ENCODE assay signal across 8 cellular contexts in the genomic region with DNA sequence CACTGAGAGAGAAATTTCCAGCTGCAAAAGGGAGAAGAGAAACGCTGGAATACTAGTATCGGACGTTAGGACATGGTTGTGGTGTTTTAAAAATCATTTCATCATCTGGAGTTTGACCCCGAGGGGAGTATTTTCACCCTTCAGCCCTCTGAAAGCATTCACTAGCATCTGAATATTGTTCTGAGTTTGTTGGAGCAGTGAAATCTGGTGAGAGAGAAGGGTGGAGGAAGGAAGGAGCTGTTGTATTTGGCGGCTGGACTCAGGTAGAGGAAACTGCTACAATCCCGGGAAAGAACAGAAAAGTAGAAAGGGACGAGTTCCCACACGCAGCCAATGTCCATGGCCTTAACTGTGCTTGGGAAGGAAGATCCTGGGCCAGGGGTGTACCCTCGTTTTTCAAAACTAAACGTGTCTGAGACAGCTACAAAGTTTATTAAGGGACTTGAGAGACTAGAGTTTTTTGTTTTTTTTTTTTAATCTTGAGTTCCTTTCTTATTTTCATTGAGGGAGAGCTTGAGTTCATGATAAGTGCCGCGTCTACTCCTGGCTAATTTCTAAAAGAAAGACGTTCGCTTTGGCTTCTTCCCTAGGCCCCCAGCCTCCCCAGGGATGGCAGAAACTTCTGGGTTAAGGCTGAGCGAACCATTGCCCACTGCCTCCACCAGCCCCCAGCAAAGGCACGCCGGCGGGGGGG.
A peak's percentile ranks its signal among the peaks of the same experiment; 100 is the strongest.
DNase-seq lines count a peak whose midpoint lies in the region; ATAC-seq lines count a peak whose summit lies in the region.

No MANE protein-coding gene starts in this region.

- H3K36me3 ChIP-seq in SK-N-MC (ENCODE audit: insufficient read depth, low read length): peaks cover 25% of the 10 kb centered on the region
- no peaks in the 10 kb centered on the region for H3K36me3 ChIP-seq in endocrine pancreas (ENCODE audit: control insufficient read depth, insufficient read depth, low read length)
- peaks cover 17% of the 10 kb centered on the region in 2 donors for H3K36me3 ChIP-seq in muscle layer of duodenum (ENCODE audit: control insufficient read depth in 1 of 2, insufficient read depth in 2 of 2, low read length in 2 of 2)

- no peak for ATAC-seq in GM21381 (IDR thresholded peaks at IDR 0.05; ENCODE audit: unreplicated experiment)

- peaks cover 18% of the 10 kb centered on the region for H3K4me1 ChIP-seq in endocrine pancreas (ENCODE audit: control insufficient read depth, insufficient read depth, low read length)
- peaks cover 26 to 40% of the 10 kb centered on the region in 2 donors for H3K4me1 ChIP-seq in muscle layer of duodenum (ENCODE audit: control insufficient read depth in 1 of 2, insufficient read depth in 2 of 2, low read length in 2 of 2)

- H3K27ac ChIP-seq in SK-N-MC: peak overlapping the region; percentile 86
- peak overlapping the region; percentile 98 for H3K27ac ChIP-seq in muscle layer of duodenum (ENCODE audit: low read length)

- H3K4me3 ChIP-seq in SK-N-MC (peak overlapping the region; percentile 97), endocrine pancreas (ENCODE audit: control insufficient read depth, insufficient read depth, low read length) (peak overlapping the region; percentile 49), muscle layer of duodenum (ENCODE audit: low read depth in 1 of 2, low read length in 2 of 2) (peak overlapping the region; percentile 83 to 98)

- H3K9me3 ChIP-seq in SK-N-MC (ENCODE audit: low read depth, low read length) (no peaks in the 10 kb centered on the region), endocrine pancreas (ENCODE audit: control insufficient read depth, low read length) (no peaks in the 10 kb centered on the region), muscle layer of duodenum (ENCODE audit: control insufficient read depth in 1 of 2, low read length in 2 of 2) (no peaks in the 10 kb centered on the region)

- DNase-seq in stimulated activated naive CD4-positive, alpha-beta T cell (lab: John Stamatoyannopoulos, UW): peak in 4 of 6 experiments; percentile 47 to 65 (median 54)
- DNase-seq in stimulated activated naive CD4-positive, alpha-beta T cell treated with Interleukin-2 at 50 U/mL for 16 hours (lab: John Stamatoyannopoulos, UW): no peak
- no peak for DNase-seq in SK-N-MC (ENCODE audit: low read depth, low spot score)
- no peak for DNase-seq in iPS-NIHi11 (ENCODE audit: low spot score)
- DNase-seq in NK-92 (lab: John Stamatoyannopoulos, UW; ENCODE audit: unreplicated experiment): no peak

- H3K9ac ChIP-seq in SK-N-MC (ENCODE audit: insufficient read length): peak overlapping the region; percentile 98
- peak overlapping the region; percentile 60 for H3K9ac ChIP-seq in endocrine pancreas (ENCODE audit: control insufficient read depth, insufficient read depth, low read length)

- H3K27me3 ChIP-seq in endocrine pancreas (ENCODE audit: control insufficient read depth, insufficient read depth, low read length): no peaks in the 10 kb centered on the region
- no peaks in the 10 kb centered on the region for H3K27me3 ChIP-seq in muscle layer of duodenum (ENCODE audit: low read depth, low read length)

Comparison
In these comparisons a context has a peak if more than half of its experiments do, and no peak if none do; other contexts are left out.
1. DNase-seq: peak in stimulated activated naive CD4-positive, alpha-beta T cell (4 of 6); none in stimulated activated naive CD4-positive, alpha-beta T cell treated with Interleukin-2 at 50 U/mL for 16 hours (single experiment), SK-N-MC (single experiment), iPS-NIHi11 (single experiment) and NK-92 (single experiment).
2. Peak in every context shown above with its lines, with median percentiles within 50 percentile points of each other: H3K4me3 ChIP-seq.